ENCODE assay signal across 1 cellular context in genomic region chr20:58719258-58719657, GRCh38.
TF ChIP-seq lines count a peak whose summit lies in the region.

No MANE protein-coding gene starts in this region.

TF ChIP-seq in H1, 55 proteins besides CTCF, POLR2A, EP300 and RAD21:
- TF ChIP-seq, protein P1, sequence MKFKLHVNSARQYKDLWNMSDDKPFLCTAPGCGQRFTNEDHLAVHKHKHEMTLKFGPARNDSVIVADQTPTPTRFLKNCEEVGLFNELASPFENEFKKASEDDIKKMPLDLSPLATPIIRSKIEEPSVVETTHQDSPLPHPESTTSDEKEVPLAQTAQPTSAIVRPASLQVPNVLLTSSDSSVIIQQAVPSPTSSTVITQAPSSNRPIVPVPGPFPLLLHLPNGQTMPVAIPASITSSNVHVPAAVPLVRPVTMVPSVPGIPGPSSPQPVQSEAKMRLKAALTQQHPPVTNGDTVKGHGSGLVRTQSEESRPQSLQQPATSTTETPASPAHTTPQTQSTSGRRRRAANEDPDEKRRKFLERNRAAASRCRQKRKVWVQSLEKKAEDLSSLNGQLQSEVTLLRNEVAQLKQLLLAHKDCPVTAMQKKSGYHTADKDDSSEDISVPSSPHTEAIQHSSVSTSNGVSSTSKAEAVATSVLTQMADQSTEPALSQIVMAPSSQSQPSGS (IDR thresholded peaks at IDR 0.05; ENCODE audit: low read length), result no peak
- no peak for TF ChIP-seq SP2 (IDR thresholded peaks at IDR 0.05; ENCODE audit: low read length)
